ENCODE assay signal across 22 cellular contexts in genomic region chr17:4049546-4049945, GRCh38.
"Had no signal": no experiment of that assay in that cellular context is flagged by ENCODE, and none has a peak within 500 bp of the region (broad histone marks: within the 10 kb centered on the region; RNA-seq: fewer than 3 reads in every experiment).

No MANE protein-coding gene starts in this region.

- H3K36me3 ChIP-seq: uterus had no signal

- DNase-seq: effector CD4-positive, alpha-beta T cell; endodermal cell; gastrocnemius medialis; immature natural killer cell; left ventricle myocardium inferior; mesenchymal stem cell; midbrain; naive B cell; psoas muscle; retina; right lobe of liver; stimulated activated CD4-positive, alpha-beta T cell treated with anti-CD3 and anti-CD28 coated beads, Interleukin-4, amount 100 ng/mL, for 1 hour; stimulated activated CD8-positive, alpha-beta memory T cell treated with anti-CD3 and anti-CD28 coated beads, Interleukin-4, amount 100 ng/mL, for 48 hours; stimulated activated naive CD8-positive, alpha-beta T cell treated with anti-CD3 and anti-CD28 coated beads, Interleukin-15, Interleukin-2, amounts not matched to agents 100 U/mL and 50 U/mL, for 24 hours; thyroid gland; upper lobe of left lung; uterus had no signal

- H3K4me1 ChIP-seq: gastrocnemius medialis, left ventricle myocardium inferior, psoas muscle, right lobe of liver, suprapubic skin, thyroid gland, upper lobe of left lung, uterus had no signal

- ATAC-seq: gastrocnemius medialis; psoas muscle; stimulated activated effector memory CD8-positive, alpha-beta T cell treated with anti-CD3 and anti-CD28 coated beads, Interleukin-12 subunit alpha, Interleukin-12 subunit beta, amount 100 ng/mL, for 72 hours; stimulated activated naive CD8-positive, alpha-beta T cell treated with anti-CD3 and anti-CD28 coated beads, Interleukin-15, Interleukin-2, amounts not matched to agents 100 U/mL and 50 U/mL, for 24 hours had no signal

- H3K27ac ChIP-seq: coronary artery, gastrocnemius medialis, left ventricle myocardium inferior, neutrophil, psoas muscle, right lobe of liver, suprapubic skin, thyroid gland, upper lobe of left lung, uterus had no signal

- H3K27me3 ChIP-seq: gastrocnemius medialis, neutrophil, right lobe of liver, suprapubic skin, thyroid gland, upper lobe of left lung, uterus had no signal

- H3K4me3 ChIP-seq: coronary artery, gastrocnemius medialis, left ventricle myocardium inferior, lung, psoas muscle, right lobe of liver, suprapubic skin, thyroid gland, upper lobe of left lung, uterus had no signal

- H3K9me3 ChIP-seq: gastrocnemius medialis, left ventricle myocardium inferior, neutrophil, psoas muscle, right lobe of liver, suprapubic skin, thyroid gland, upper lobe of left lung, uterus had no signal
